ENCODE assay signal across 8 cellular contexts in genomic region chr19:8342684-8343482, GRCh38. TPM values are rescaled to one million over a fixed set of nuclear protein-coding genes. Genes with fewer than 3 reads are reported as not detected.
A peak's percentile ranks its signal among the peaks of the same experiment; 100 is the strongest.
DNase-seq lines count a peak whose midpoint lies in the region; ATAC-seq and TF ChIP-seq lines count a peak whose summit lies in the region.

Gene KANK3 (minus strand): TSS chr19:8343262. CDS start chr19:8337828, 5,434 bp downstream.

- no peaks in the 10 kb centered on the region for H3K36me3 Mint-ChIP-seq in activated T-cell treated with anti-CD3 and anti-CD28 coated beads, Interleukin-2, amount 50 U/mL, for 24 hours (ENCODE audit: low read depth)

- H3K9ac ChIP-seq in NT2/D1 (ENCODE audit: insufficient read length, low read depth) = peak within 1 kb of the TSS; percentile 81

- ATAC-seq in GM19324 (IDR thresholded peaks at IDR 0.05; ENCODE audit: low FRiP score, unreplicated experiment) = peak; percentile 62
- ATAC-seq in mucosa of descending colon = peak; percentile 100

- H3K36me3 ChIP-seq in NT2/D1 (ENCODE audit: insufficient read depth, insufficient read length, low read length) (no peaks in the 10 kb centered on the region), esophagus (ENCODE audit: control insufficient read depth in 2 of 2, insufficient read depth in 2 of 2, low read length in 1 of 2) (no peaks in the 10 kb centered on the region), mucosa of descending colon (ENCODE audit: low read depth) (no peaks in the 10 kb centered on the region)

- no peak for TF ChIP-seq CTCF in mucosa of descending colon (IDR thresholded peaks at IDR 0.05)

- H3K4me3 ChIP-seq in NT2/D1 (ENCODE audit: insufficient read length, low read depth) (peak within 1 kb of the TSS; percentile 65), esophagus (ENCODE audit: low read depth in 1 of 2, low read length in 2 of 2) (peak within 1 kb of the TSS; percentile 38 to 61), mucosa of descending colon (no peak within 1 kb of the TSS)

- WGBS in esophagus, 2 donors = 4 to 5% methylated on average over 59 to 65 of the region's 65 CpGs

- H3K9me3 ChIP-seq in NT2/D1 (ENCODE audit: insufficient read depth, low read length) (no peaks in the 10 kb centered on the region), esophagus (ENCODE audit: control insufficient read depth in 2 of 2, insufficient read depth in 1 of 2, low read depth in 1 of 2, low read length in 1 of 2) (no peaks in the 10 kb centered on the region), mucosa of descending colon (no peaks in the 10 kb centered on the region)

- DNase-seq in Ammon's horn (ENCODE audit: low spot score) (peak; percentile 94), HPDE6-E6E7 (ENCODE audit: extremely low spot score) (peak; percentile 99), NT2/D1 (ENCODE audit: low read depth, low spot score) (peak; percentile 93), mucosa of descending colon (peak; percentile 97 to 98 (median 97))
- peak; percentile 95 for DNase-seq in activated T-cell treated with anti-CD3 and anti-CD28 coated beads, Interleukin-2, amount 50 U/mL, for 24 hours
- DNase-seq in stimulated activated CD8-positive, alpha-beta memory T cell treated with anti-CD3 and anti-CD28 coated beads, Interleukin-2, amount 100 ng/mL, for 48 hours (ENCODE audit: low read depth in 2 of 2) = peak; percentile 91

- peak within 1 kb of the TSS; percentile 67 to 75 for H3K27ac ChIP-seq in esophagus (ENCODE audit: low read depth in 2 of 2, low read length in 1 of 2)

- H3K4me3 Mint-ChIP-seq in activated T-cell treated with anti-CD3 and anti-CD28 coated beads, Interleukin-2, amount 50 U/mL, for 24 hours = peak within 1 kb of the TSS; percentile 67

- H3K9me3 Mint-ChIP-seq in activated T-cell treated with anti-CD3 and anti-CD28 coated beads, Interleukin-2, amount 50 U/mL, for 24 hours = no peaks in the 10 kb centered on the region

- H3K4me1 ChIP-seq in NT2/D1 (ENCODE audit: insufficient read depth, insufficient read length) (peaks cover 14% of the 10 kb centered on the region), esophagus (ENCODE audit: control insufficient read depth in 2 of 2, insufficient read depth in 2 of 2, low read length in 1 of 2) (peaks cover 0 to 10% of the 10 kb centered on the region in 2 donors), mucosa of descending colon (ENCODE audit: low read depth) (peaks cover 3% of the 10 kb centered on the region)

- peaks cover 8% of the 10 kb centered on the region for H3K4me1 Mint-ChIP-seq in activated T-cell treated with anti-CD3 and anti-CD28 coated beads, Interleukin-2, amount 50 U/mL, for 24 hours (ENCODE audit: low read depth)

- intact Hi-C loops in mucosa of descending colon (cut with DNase I, micrococcal nuclease) = no loop called here

- peaks cover 22% of the 10 kb centered on the region for H3K27me3 ChIP-seq in NT2/D1 (ENCODE audit: insufficient read depth, insufficient read length)
- H3K27me3 ChIP-seq in esophagus (ENCODE audit: control insufficient read depth in 1 of 2, insufficient read depth in 2 of 2, low read length in 2 of 2) = peaks cover 0 to 4% of the 10 kb centered on the region in 2 donors

- peaks cover 24% of the 10 kb centered on the region for H3K27me3 Mint-ChIP-seq in activated T-cell treated with anti-CD3 and anti-CD28 coated beads, Interleukin-2, amount 50 U/mL, for 24 hours

- H3K27ac Mint-ChIP-seq in activated T-cell treated with anti-CD3 and anti-CD28 coated beads, Interleukin-2, amount 50 U/mL, for 24 hours = no peak within 1 kb of the TSS

RNA-seq across cellular contexts. Expression of gene KANK3, which starts in this region (rescaled TPM):
- 1 to 10 TPM; 4.2 to 5.2 TPM for polyA plus RNA-seq in esophagus
- 10 to 100 TPM in 1 of 3 donors, 1 to 10 TPM in 2; 2.0 to 10.1 (median 3.3) TPM for total RNA-seq in mucosa of descending colon
